In the genomic region with DNA sequence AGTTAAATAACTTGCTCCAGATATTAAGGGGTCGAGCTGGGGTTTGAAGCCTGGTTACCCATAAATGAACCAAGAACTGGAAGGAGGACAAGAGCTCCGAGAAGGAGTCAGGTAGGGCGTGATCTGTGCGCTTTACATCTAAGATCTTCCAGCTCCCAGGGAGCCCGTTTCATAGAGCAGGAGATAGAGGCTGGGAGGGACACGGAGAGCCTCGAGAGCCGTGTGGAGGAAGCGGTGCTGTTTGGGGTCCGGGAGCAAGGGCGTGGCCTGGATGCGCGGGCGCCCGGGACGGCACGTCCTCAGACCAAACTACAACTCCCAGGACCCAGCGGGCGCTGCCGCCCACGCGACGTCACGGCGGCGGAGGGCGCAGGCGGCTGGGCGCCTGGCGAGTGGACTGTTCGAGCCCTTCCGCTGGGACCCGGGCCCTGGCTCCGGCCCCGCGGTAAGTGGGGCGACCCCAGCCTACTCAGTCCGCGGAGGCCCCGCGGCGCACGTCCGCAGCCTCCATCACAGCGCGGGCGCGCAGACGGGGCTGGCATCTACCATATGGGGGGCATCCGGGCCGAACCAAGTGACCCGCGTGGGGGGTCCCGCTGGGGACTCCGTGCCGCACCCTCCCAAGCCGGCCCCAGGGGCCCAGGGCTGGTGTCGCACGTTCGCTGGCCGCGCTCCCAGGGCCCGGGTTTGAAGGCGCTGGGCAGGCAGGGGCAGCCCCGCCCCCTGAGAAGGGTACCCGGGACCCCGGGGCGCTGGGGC, we compare ENCODE assay signal across 8 cellular contexts. TPM values are rescaled to one million over a fixed set of nuclear protein-coding genes. Genes with fewer than 3 reads are reported as not detected.
A peak's percentile ranks its signal among the peaks of the same experiment; 100 is the strongest.
DNase-seq lines count a peak whose midpoint lies in the region; ATAC-seq and TF ChIP-seq lines count a peak whose summit lies in the region.

BCKDK (plus strand) TSS at position 352 of the 759 bp plus-strand sequence. CDS start 838 bp downstream, outside the sequence.

- peak; percentile 74 for ATAC-seq in GM21390 (IDR thresholded peaks at IDR 0.05; ENCODE audit: unreplicated experiment)
- ATAC-seq in activated T-helper 17 cell treated with anti-CD3 and anti-CD28 coated beads, Interleukin-2, amount 50 U/mL, for 72 hours (replicated peaks), result peak; percentile 83
- ATAC-seq in naive thymus-derived CD8-positive, alpha-beta T cell, result peak; percentile 76 to 78

- no peaks in the 10 kb centered on the region for H3K27me3 ChIP-seq in HUES48 (ENCODE audit: control insufficient read depth, insufficient read depth, low read length)

- DNase-seq in DMS 273 treated with DMSO at 0.1 percent for 48 hours (lab: John Stamatoyannopoulos, UW), result peak; percentile 69
- DNase-seq in RKO (ENCODE audit: low spot score), result peak; percentile 88
- peak; percentile 65 for DNase-seq in fibroblast of mammary gland (ENCODE audit: low read depth)
- peak in 9 of 10 donors; percentile 31 to 58 (median 53) for DNase-seq in naive thymus-derived CD8-positive, alpha-beta T cell

- no peaks in the 10 kb centered on the region for H3K9me3 ChIP-seq in HUES48 (ENCODE audit: control insufficient read depth, insufficient read depth, low read length)

- H3K4me1 Mint-ChIP-seq in activated T-helper 17 cell treated with anti-CD3 and anti-CD28 coated beads, Interleukin-2, amount 50 U/mL, for 72 hours, result peaks cover 16% of the 10 kb centered on the region
- peaks cover 8 to 23% (median 20%) of the 10 kb centered on the region in 4 donors for H3K4me1 Mint-ChIP-seq in naive thymus-derived CD8-positive, alpha-beta T cell
- peaks cover 35% of the 10 kb centered on the region for H3K4me1 Mint-ChIP-seq in stimulated activated naive CD8-positive, alpha-beta T cell treated with anti-CD3 and anti-CD28 coated beads, Interleukin-15, Interleukin-2, amounts not matched to agents 100 ng/mL and 50 ng/mL, for 24 hours (ENCODE audit: low read depth)

- no peaks in the 10 kb centered on the region for H3K27me3 Mint-ChIP-seq in activated T-helper 17 cell treated with anti-CD3 and anti-CD28 coated beads, Interleukin-2, amount 50 U/mL, for 72 hours
- H3K27me3 Mint-ChIP-seq in naive thymus-derived CD8-positive, alpha-beta T cell, result no peaks in the 10 kb centered on the region
- H3K27me3 Mint-ChIP-seq in stimulated activated naive CD8-positive, alpha-beta T cell treated with anti-CD3 and anti-CD28 coated beads, Interleukin-15, Interleukin-2, amounts not matched to agents 100 ng/mL and 50 ng/mL, for 24 hours, result no peaks in the 10 kb centered on the region

- H3K4me3 ChIP-seq in HUES48 (ENCODE audit: low read depth, low read length) (peak within 1 kb of the TSS; percentile 85), fibroblast of mammary gland (ENCODE audit: control insufficient read depth, low read depth, low read length) (peak within 1 kb of the TSS; percentile 69)

- H3K27ac ChIP-seq in HUES48 (ENCODE audit: low read depth, low read length), result no peak within 1 kb of the TSS

- no peak for TF ChIP-seq CTCF in fibroblast of mammary gland (conservative IDR thresholded peaks at IDR 0.05; ENCODE audit: control insufficient read depth, insufficient read depth, low read depth, low read length)

- POLR2A ChIA-PET in naive thymus-derived CD8-positive, alpha-beta T cell (lab: Charles Lee), result interaction anchor here (0.6 to 6.0 kb wide), 3 partner anchors 9 to 114 kb away, joined by 4 to 28 read pairs (median 7); partner anchors contain the start of genes FUS and KAT8

- peak within 1 kb of the TSS; percentile 98 for H3K27ac Mint-ChIP-seq in activated T-helper 17 cell treated with anti-CD3 and anti-CD28 coated beads, Interleukin-2, amount 50 U/mL, for 72 hours
- peak within 1 kb of the TSS; percentile 55 to 93 (median 86) for H3K27ac Mint-ChIP-seq in naive thymus-derived CD8-positive, alpha-beta T cell
- H3K27ac Mint-ChIP-seq in stimulated activated naive CD8-positive, alpha-beta T cell treated with anti-CD3 and anti-CD28 coated beads, Interleukin-15, Interleukin-2, amounts not matched to agents 100 ng/mL and 50 ng/mL, for 24 hours, result peak within 1 kb of the TSS; percentile 96

- peak within 1 kb of the TSS; percentile 97 for H3K4me3 Mint-ChIP-seq in activated T-helper 17 cell treated with anti-CD3 and anti-CD28 coated beads, Interleukin-2, amount 50 U/mL, for 72 hours
- peak within 1 kb of the TSS; percentile 77 to 89 (median 85) for H3K4me3 Mint-ChIP-seq in naive thymus-derived CD8-positive, alpha-beta T cell
- peak within 1 kb of the TSS; percentile 89 for H3K4me3 Mint-ChIP-seq in stimulated activated naive CD8-positive, alpha-beta T cell treated with anti-CD3 and anti-CD28 coated beads, Interleukin-15, Interleukin-2, amounts not matched to agents 100 ng/mL and 50 ng/mL, for 24 hours

- peaks cover 35% of the 10 kb centered on the region for H3K36me3 ChIP-seq in HUES48 (ENCODE audit: control insufficient read depth, insufficient read depth, low read length)

- peaks cover 6% of the 10 kb centered on the region for H3K4me1 ChIP-seq in HUES48 (ENCODE audit: control insufficient read depth, insufficient read depth, low read length)

- peaks cover 44% of the 10 kb centered on the region for H3K36me3 Mint-ChIP-seq in activated T-helper 17 cell treated with anti-CD3 and anti-CD28 coated beads, Interleukin-2, amount 50 U/mL, for 72 hours (ENCODE audit: low read depth)
- H3K36me3 Mint-ChIP-seq in naive thymus-derived CD8-positive, alpha-beta T cell, result peaks cover 0 to 21% (median 2%) of the 10 kb centered on the region in 3 donors
- peaks cover 20% of the 10 kb centered on the region for H3K36me3 Mint-ChIP-seq in stimulated activated naive CD8-positive, alpha-beta T cell treated with anti-CD3 and anti-CD28 coated beads, Interleukin-15, Interleukin-2, amounts not matched to agents 100 ng/mL and 50 ng/mL, for 24 hours (ENCODE audit: low read depth)

- H3K9ac ChIP-seq in HUES48 (ENCODE audit: low read depth, low read length), result peak within 1 kb of the TSS; percentile 64; the same call in 1 of the 2 replicates

- H3K9me3 Mint-ChIP-seq in activated T-helper 17 cell treated with anti-CD3 and anti-CD28 coated beads, Interleukin-2, amount 50 U/mL, for 72 hours, result no peaks in the 10 kb centered on the region
- no peaks in the 10 kb centered on the region for H3K9me3 Mint-ChIP-seq in naive thymus-derived CD8-positive, alpha-beta T cell
- no peaks in the 10 kb centered on the region for H3K9me3 Mint-ChIP-seq in stimulated activated naive CD8-positive, alpha-beta T cell treated with anti-CD3 and anti-CD28 coated beads, Interleukin-15, Interleukin-2, amounts not matched to agents 100 ng/mL and 50 ng/mL, for 24 hours

RNA-seq across cellular contexts. Expression of gene BCKDK, which starts in this region (rescaled TPM):
- total RNA-seq in activated T-helper 17 cell treated with anti-CD3 and anti-CD28 coated beads, Interleukin-2, amount 50 U/mL, for 72 hours, result 10 to 100 TPM; 48.6 to 98.3 TPM
- 10 to 100 TPM; 17.1 to 19.7 TPM for total RNA-seq in naive thymus-derived CD8-positive, alpha-beta T cell
- 10 to 100 TPM; 20.8 to 30.8 (median 23.4) TPM for polyA plus RNA-seq in naive thymus-derived CD8-positive, alpha-beta T cell
